Comparison of ENCODE assay signal across 28 cellular contexts in the genomic region with DNA sequence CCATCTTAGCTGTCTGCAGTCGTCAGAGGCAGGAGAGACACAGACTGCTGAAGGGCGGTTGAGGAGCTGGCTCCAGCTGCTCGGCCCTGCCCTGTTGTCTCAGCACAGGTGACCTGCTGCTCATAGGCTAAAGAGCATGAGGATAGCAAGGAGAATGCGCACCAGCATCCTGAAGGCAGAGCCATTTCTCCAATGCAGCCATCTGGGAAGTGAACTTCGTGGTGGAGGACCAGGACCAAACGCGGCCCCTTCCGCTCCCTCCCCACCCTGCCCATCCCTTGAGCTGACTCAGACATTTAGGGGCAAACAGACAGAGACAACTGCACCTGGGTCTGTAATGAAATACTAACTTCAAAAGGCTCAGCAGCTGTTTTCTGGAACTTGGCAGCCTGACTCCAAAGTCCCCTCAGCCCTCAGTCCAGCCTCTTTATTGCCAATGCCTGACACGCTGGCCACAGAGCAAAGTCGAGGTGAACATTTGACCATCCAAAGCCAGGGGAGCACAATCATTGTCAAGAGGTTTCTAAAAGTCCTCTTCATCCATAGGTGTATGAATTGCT. TPM values are rescaled to one million over a fixed set of nuclear protein-coding genes. Genes with fewer than 3 reads are reported as not detected.
"Had no signal": no experiment of that assay in that cellular context is flagged by ENCODE, and none has a peak within 500 bp of the region (broad histone marks: within the 10 kb centered on the region; RNA-seq: fewer than 3 reads in every experiment).

No MANE protein-coding gene starts in this region.

- H3K4me1 ChIP-seq: gastrocnemius medialis, right lobe of liver, stomach, tibial nerve, upper lobe of left lung had no signal

- H3K9me3 ChIP-seq: gastrocnemius medialis, ovary, right lobe of liver, thoracic aorta had no signal

- H3K27me3 ChIP-seq: gastrocnemius medialis, ovary, right lobe of liver, tibial nerve, upper lobe of left lung had no signal

- ATAC-seq: esophagus mucosa; gastrocnemius medialis; left lobe of liver; naive thymus-derived CD8-positive, alpha-beta T cell; right lobe of liver; stimulated activated effector memory CD8-positive, alpha-beta T cell treated with anti-CD3 and anti-CD28 coated beads, Interleukin-12 subunit alpha, Interleukin-12 subunit beta, amount 100 ng/mL, for 72 hours had no signal

- H3K36me3 ChIP-seq: gastrocnemius medialis, ovary, right lobe of liver, stomach, thoracic aorta, tibial nerve, upper lobe of left lung had no signal

- H3K4me3 ChIP-seq: coronary artery, gastrocnemius medialis, ovary, right lobe of liver, stomach, thoracic aorta, tibial nerve, upper lobe of left lung had no signal

- DNase-seq: dermis blood vessel endothelial cell; foreskin fibroblast; gastrocnemius medialis; head of caudate nucleus; kidney; mammary epithelial cell; mesendoderm; midbrain; nephron progenitor cell; occipital lobe; ovary; retina; stimulated activated CD4-positive, alpha-beta T cell treated with anti-CD3 and anti-CD28 coated beads, Interleukin-2, amount 100 ng/mL, for 24 hours; stimulated activated CD4-positive, alpha-beta T cell treated with anti-CD3 and anti-CD28 coated beads, Interleukin-4, amount 100 ng/mL, for 24 hours; stimulated activated naive CD4-positive, alpha-beta T cell treated with Interleukin-2 at 50 U/mL for 16 hours; stomach; upper lobe of left lung had no signal

- H3K27ac ChIP-seq: coronary artery, epithelial cell of prostate, gastrocnemius medialis, ovary, right lobe of liver, stomach, thoracic aorta, tibial nerve, upper lobe of left lung had no signal

RNA-seq across cellular contexts. Expression of gene FZD10, which starts 22.3 kb away (rescaled TPM):
- total RNA-seq: glomerular endothelial cell; left lobe of liver; naive thymus-derived CD8-positive, alpha-beta T cell; pulmonary artery endothelial cell; right lobe of liver had no signal
- polyA plus RNA-seq: mammary epithelial cell; naive thymus-derived CD8-positive, alpha-beta T cell had no signal
